Comparison of ENCODE assay signal across 24 cellular contexts in the genomic region with DNA sequence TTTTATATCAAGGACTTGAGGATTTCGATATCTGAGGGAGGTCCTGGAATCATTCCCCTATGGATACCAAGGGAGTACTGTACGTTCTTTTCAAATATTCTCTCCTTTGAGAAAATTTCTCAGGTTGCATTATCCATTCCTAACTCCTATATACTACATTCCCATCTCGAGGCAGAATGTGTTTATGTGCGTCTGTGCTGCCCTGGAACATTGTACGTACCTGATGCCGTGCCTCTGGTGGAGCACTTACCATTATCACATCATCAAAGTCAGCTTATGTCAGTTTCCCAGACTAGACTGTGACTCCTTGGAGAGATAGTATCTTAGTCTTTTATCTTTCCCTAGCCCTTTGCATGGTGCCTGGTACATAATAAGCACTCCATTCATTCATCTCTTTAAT. TPM values are rescaled to one million over a fixed set of nuclear protein-coding genes. Genes with fewer than 3 reads are reported as not detected.
"Had no signal": no experiment of that assay in that cellular context is flagged by ENCODE, and none has a peak within 500 bp of the region (broad histone marks: within the 10 kb centered on the region; RNA-seq: fewer than 3 reads in every experiment).

No MANE protein-coding gene starts in this region.

- H3K27me3 Mint-ChIP-seq: activated naive CD8-positive, alpha-beta T cell; stimulated activated memory B cell treated with anti-CD40 and anti-IgM and Interleukin-4, amounts not matched to agents 10 μg/mL and 1 μg/mL and 100 μg/mL, for 72 hours had no signal

- H3K9me3 ChIP-seq: gastroesophageal sphincter, testis, upper lobe of left lung had no signal

- DNase-seq: activated CD4-positive, alpha-beta T cell treated with anti-CD3 and anti-CD28 coated beads for 1 hour; activated CD4-positive, alpha-beta T cell treated with anti-CD3 and anti-CD28 coated beads, Interleukin-2, amount 50 U/mL, for 1 hour; activated CD8-positive, alpha-beta memory T cell treated with anti-CD3 and anti-CD28 coated beads, Interleukin-2, amount 50 U/mL, for 48 hours; activated T-cell treated with anti-CD3 and anti-CD28 coated beads, Interleukin-2, amount 50 U/mL, for 4 hours; amygdala; head of caudate nucleus; hypothalamus; left ventricle myocardium superior; midbrain; nephron progenitor cell; nucleus accumbens; small intestine; testis; upper lobe of left lung; WERI-Rb-1 had no signal

- H3K4me3 ChIP-seq: cardiac muscle cell, gastroesophageal sphincter, testis, upper lobe of left lung had no signal

- H3K27me3 ChIP-seq: cardiac muscle cell, testis, upper lobe of left lung had no signal

- H3K27ac Mint-ChIP-seq: activated T-helper 2 cell treated with anti-CD3 and anti-CD28 coated beads, Interferon-gamma antibody, Interleukin-2, Interleukin-4, amounts not matched to agents 10 μg/mL and 5 μg/mL and 100 μg/mL, durations not matched to agents 14 hours and 24 hours and 36 hours; stimulated activated memory B cell treated with anti-CD40 and anti-IgM and Interleukin-4, amounts not matched to agents 10 μg/mL and 1 μg/mL and 100 μg/mL, for 72 hours had no signal

- H3K4me3 Mint-ChIP-seq: activated T-cell treated with anti-CD3 and anti-CD28 coated beads, Interleukin-2, amount 50 U/mL, for 4 hours; nephron progenitor cell; stimulated activated memory B cell treated with anti-CD40 and anti-IgM and Interleukin-4, amounts not matched to agents 10 μg/mL and 1 μg/mL and 100 μg/mL, for 72 hours had no signal

- FAIRE-seq: small intestine, TTC549 had no signal

- H3K79me2 ChIP-seq: parathyroid adenoma had no signal

- H3K4me1 ChIP-seq: gastroesophageal sphincter, parathyroid adenoma, testis had no signal

- ATAC-seq: gastroesophageal sphincter; left ventricle myocardium superior; sciatic nerve; stimulated activated memory B cell treated with anti-CD40 and anti-IgM and Interleukin-4, amounts not matched to agents 10 μg/mL and 1 μg/mL and 100 μg/mL, for 72 hours had no signal

- H3K27ac ChIP-seq: cardiac muscle cell, epithelial cell of prostate, gastroesophageal sphincter, parathyroid adenoma, testis, upper lobe of left lung, WERI-Rb-1 had no signal

- H3K36me3 ChIP-seq: cardiac muscle cell, gastroesophageal sphincter, upper lobe of left lung, WERI-Rb-1 had no signal

- H2AFZ ChIP-seq: parathyroid adenoma had no signal

- H3K36me3 Mint-ChIP-seq: activated naive CD8-positive, alpha-beta T cell; stimulated activated memory B cell treated with anti-CD40 and anti-IgM and Interleukin-4, amounts not matched to agents 10 μg/mL and 1 μg/mL and 100 μg/mL, for 72 hours had no signal

- H3K9ac ChIP-seq: parathyroid adenoma had no signal

RNA-seq across cellular contexts. Expression of gene UBASH3B, which starts 21.7 kb away (rescaled TPM):
- polyA plus RNA-seq: cardiac muscle cell had no signal
